In genomic region chr12:108577458-108577857, GRCh38 we compare ENCODE assay signal across 21 cellular contexts. TPM values are rescaled to one million over a fixed set of nuclear protein-coding genes. Genes with fewer than 3 reads are reported as not detected.
"Had no signal": no experiment of that assay in that cellular context is flagged by ENCODE, and none has a peak within 500 bp of the region (broad histone marks: within the 10 kb centered on the region; RNA-seq: fewer than 3 reads in every experiment).

No MANE protein-coding gene starts in this region.

- H3K4me3 Mint-ChIP-seq: endodermal cell, natural killer cell had no signal

- H3K27me3 ChIP-seq: spleen, upper lobe of left lung had no signal

- H3K9me3 Mint-ChIP-seq: endodermal cell had no signal

- H3K4me1 Mint-ChIP-seq: endodermal cell had no signal

- H3K27ac Mint-ChIP-seq: endodermal cell, progenitor cell of endocrine pancreas had no signal

- H3K36me3 ChIP-seq: spleen, upper lobe of left lung, WERI-Rb-1 had no signal

- H3K9me3 ChIP-seq: spleen, upper lobe of left lung had no signal

- H3K36me3 Mint-ChIP-seq: natural killer cell had no signal

- H3K27ac ChIP-seq: spleen, upper lobe of left lung, WERI-Rb-1 had no signal

- DNase-seq: activated CD4-positive, CD25-positive, alpha-beta regulatory T cell treated with anti-CD3 and anti-CD28 coated beads, Interleukin-2, amount 50 U/mL, for 72 hours; activated naive CD4-positive, alpha-beta T cell treated with Interleukin-2 at 50 U/mL for 16 hours; activated T-cell treated with anti-CD3 and anti-CD28 coated beads, Interleukin-2, amount 50 U/mL, for 48 hours; cerebellar nuclear complex; cortex of kidney; foreskin fibroblast; natural killer cell; retina; spleen; stimulated activated CD4-positive, alpha-beta T cell treated with anti-CD3 and anti-CD28 coated beads, Interleukin-4, amount 100 ng/mL, for 1 hour; stimulated activated naive CD8-positive, alpha-beta T cell treated with anti-CD3 and anti-CD28 coated beads, Interleukin-15, Interleukin-2, amounts not matched to agents 100 U/mL and 50 U/mL, for 24 hours; SW 1271; WERI-Rb-1 had no signal

- H3K4me3 ChIP-seq: lung, spleen, upper lobe of left lung had no signal

- FAIRE-seq: TTC549 had no signal

RNA-seq across cellular contexts. Expression of gene TMEM119, which starts 20.4 kb away (rescaled TPM):
- total RNA-seq: activated CD8-positive, alpha-beta memory T cell treated with anti-CD3 and anti-CD28 coated beads for 36 hours; glomerular endothelial cell; kidney epithelial cell; progenitor cell of endocrine pancreas had no signal

RNA-seq across cellular contexts. Expression of gene SELPLG, which starts 56.2 kb away (rescaled TPM):
- total RNA-seq: progenitor cell of endocrine pancreas had no signal
